ENCODE assay signal across 1 cellular context in the genomic region with DNA sequence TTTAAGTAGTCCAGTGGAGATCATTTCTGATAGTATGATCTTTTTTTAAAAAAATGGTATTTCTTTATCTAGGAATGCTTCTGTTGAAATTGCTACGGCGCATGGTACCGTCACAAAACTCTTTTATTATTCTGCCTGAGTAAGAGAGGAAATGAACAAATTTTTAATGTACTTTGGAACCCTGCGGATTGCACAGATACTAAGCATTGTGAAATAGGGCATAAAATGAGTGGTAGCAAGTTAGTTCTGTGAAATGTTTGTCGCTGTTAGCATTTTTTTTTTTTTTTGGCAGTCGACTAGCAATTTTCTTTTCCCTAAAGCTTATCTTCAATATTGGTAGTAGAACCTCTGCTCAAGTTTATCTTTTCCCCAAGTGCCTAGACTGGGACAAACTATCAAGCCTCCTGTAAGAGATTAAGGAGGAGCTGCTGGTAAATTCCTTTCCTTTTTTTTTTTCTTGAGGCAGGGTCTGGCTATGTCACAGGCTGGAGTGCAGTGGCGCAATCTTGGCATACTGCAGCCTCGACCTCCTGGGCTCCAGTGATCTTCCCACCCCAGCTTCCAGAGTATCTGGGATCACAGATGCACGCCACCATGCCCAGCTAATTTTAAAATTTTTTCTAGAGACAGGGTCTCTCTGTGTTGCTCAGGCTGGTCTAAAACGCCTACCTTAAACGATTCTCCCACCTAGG.
TF ChIP-seq lines count a peak whose summit lies in the region.

No MANE protein-coding gene starts in this region.

TF ChIP-seq in K562, 482 proteins besides CTCF, POLR2A, EP300 and RAD21:
- TF ChIP-seq CHD1 (IDR thresholded peaks at IDR 0.05; ENCODE audit: low read length) (no peak), CBX8 (IDR thresholded peaks at IDR 0.05; ENCODE audit: borderline replicate concordance, extremely low read depth, low read depth, low read length, poor library complexity, severe bottlenecking) (peak; percentile 25)
